Comparison of ENCODE assay signal across 8 cellular contexts in genomic region chr9:84315278-84315877, GRCh38. TPM values are rescaled to one million over a fixed set of nuclear protein-coding genes. Genes with fewer than 3 reads are reported as not detected.
DNase-seq lines count a peak whose midpoint lies in the region; ATAC-seq, FAIRE-seq and TF ChIP-seq lines count a peak whose summit lies in the region.

No MANE protein-coding gene starts in this region.

- peaks cover 2% of the 10 kb centered on the region for H3K4me1 Mint-ChIP-seq in T-helper 2 cell treated with Interferon-gamma antibody and Interleukin-4, amounts not matched to agents 5 μg/mL and 100 μg/mL, for 36 hours (ENCODE audit: low read depth)

- CTCF ChIA-PET in K562 (lab: Yijun Ruan, JAX; ENCODE audit: low intra/inter-chr PET ratio) = interaction anchor here (1.1 to 2.2 kb wide), 2 partner anchors 378 to 476 kb away, joined by 3 to 10 read pairs; no protein-coding TSS in a partner anchor

- peak; percentile 78 for FAIRE-seq in K562 (lab: Jason Lieb, UNC)

- no peak overlapping the region for H3K9ac ChIP-seq in K562 (ENCODE audit: insufficient read depth in 1 of 2, low read depth in 2 of 2, low read length in 2 of 2)

- no peaks in the 10 kb centered on the region for H3K36me3 Mint-ChIP-seq in T-helper 2 cell treated with Interferon-gamma antibody and Interleukin-4, amounts not matched to agents 5 μg/mL and 100 μg/mL, for 36 hours (ENCODE audit: low read depth)

- no peak overlapping the region for H3K4me3 Mint-ChIP-seq in T-helper 2 cell treated with Interferon-gamma antibody and Interleukin-4, amounts not matched to agents 5 μg/mL and 100 μg/mL, for 36 hours

- H3K9me3 ChIP-seq in K562 (replicated peaks; ENCODE audit: control insufficient read depth, insufficient read depth, low read depth, low read length) = no peaks in the 10 kb centered on the region

- TF ChIP-seq CTCF in AG10803 (conservative IDR thresholded peaks at IDR 0.05; ENCODE audit: low read length) = peak; percentile 84
- TF ChIP-seq CTCF in K562 (IDR thresholded peaks at IDR 0.05 in 2 of 3, conservative IDR thresholded peaks at IDR 0.05 in 1 of 3; ENCODE audit: insufficient read depth in 2 of 3, low read depth in 1 of 3, low read length in 3 of 3) = peak; percentile 45 to 66 (median 65); a peak in 5 of 6 replicates

- no peaks in the 10 kb centered on the region for H3K9me3 Mint-ChIP-seq in T-helper 2 cell treated with Interferon-gamma antibody and Interleukin-4, amounts not matched to agents 5 μg/mL and 100 μg/mL, for 36 hours

- H3K27me3 Mint-ChIP-seq in T-helper 2 cell treated with Interferon-gamma antibody and Interleukin-4, amounts not matched to agents 5 μg/mL and 100 μg/mL, for 36 hours (ENCODE audit: low read depth) = no peaks in the 10 kb centered on the region

- no peaks in the 10 kb centered on the region for H3K4me1 ChIP-seq in K562 (replicated peaks in 1 of 2; ENCODE audit: control insufficient read depth in 2 of 2, insufficient read depth in 2 of 2, low read length in 2 of 2)

- no peak overlapping the region for H2AFZ ChIP-seq in K562 (ENCODE audit: low read depth, low read length)

- no peaks in the 10 kb centered on the region for H3K79me2 ChIP-seq in K562 (ENCODE audit: control insufficient read depth, insufficient read depth, low read length)

- no peak overlapping the region for H3K27ac Mint-ChIP-seq in T-helper 2 cell treated with Interferon-gamma antibody and Interleukin-4, amounts not matched to agents 5 μg/mL and 100 μg/mL, for 36 hours

- ATAC-seq in GM18909 (IDR thresholded peaks at IDR 0.05; ENCODE audit: poor library complexity, unreplicated experiment) (peak; percentile 65), K562 (peak; percentile 72)

- WGBS in K562 (ENCODE audit: insufficient coverage, low coverage, missing lambda C conversion rate) = 0% methylated on average over 8 of the region's 8 CpGs

- no peaks in the 10 kb centered on the region for H3K36me3 ChIP-seq in K562 (ENCODE audit: control insufficient read depth, insufficient read depth, low read length)

- no peak overlapping the region for H3K27ac ChIP-seq in K562 (ENCODE audit: extremely low read depth, low read depth, low read length)

- intact Hi-C loops in K562 (cut with micrococcal nuclease) = loop anchor here (10.0 kb wide), 1 partner anchor 151 kb away; no protein-coding TSS in a partner anchor

- H3K9me1 ChIP-seq in K562 (ENCODE audit: control insufficient read depth, insufficient read depth, low read length) = no peaks in the 10 kb centered on the region

- in situ Hi-C loops in K562 (cut with MboI) = no loop called here

- POLR2A ChIA-PET in K562 (lab: Yijun Ruan, JAX) = no interaction called here

- DNase-seq in AG10803 (ENCODE audit: low read depth) = peak; percentile 66
- DNase-seq in MV-4-11 (lab: John Stamatoyannopoulos, UW) = peak; percentile 42
- peak; percentile 21 for DNase-seq in T-helper 2 cell treated with Interferon-gamma antibody and Interleukin-4, amounts not matched to agents 5 μg/mL and 100 μg/mL, for 36 hours (ENCODE audit: low spot score)
- DNase-seq in K562 (ENCODE audit: extremely low read depth in 1 of 4, low spot score in 3 of 4) = peak; percentile 32 to 63 (median 40)
- peak; percentile 58 for DNase-seq in iPS-NIHi7 (ENCODE audit: extremely low spot score)
- DNase-seq in stimulated activated CD4-positive, alpha-beta T cell treated with anti-CD3 and anti-CD28 coated beads, Interleukin-15, amount 100 ng/mL, for 1 hour (ENCODE audit: low read depth in 1 of 2, low spot score in 1 of 2) = peak; percentile 13 to 29
- no peak for DNase-seq in SHP77 (lab: John Stamatoyannopoulos, UW)

- H3K4me2 ChIP-seq in K562 (ENCODE audit: insufficient read depth, low read length) = no peak overlapping the region

- TF ChIP-seq POLR2A in K562 (conservative IDR thresholded peaks at IDR 0.05) = no peak

- BruUV-seq in K562 (replicated peaks; lab: Mats Ljungman, UMichigan) = no TSS peak

- no peak for TF ChIP-seq EP300 in K562 (IDR thresholded peaks at IDR 0.05; ENCODE audit: low read length)

- no peaks in the 10 kb centered on the region for H3K27me3 ChIP-seq in K562 (ENCODE audit: control insufficient read depth in 2 of 2, insufficient read depth in 2 of 2, low read length in 2 of 2)

- no peak overlapping the region; the same call in 1 of the 2 replicates for H3K4me3 ChIP-seq in AG10803 (ENCODE audit: low read length)
- no peak overlapping the region for H3K4me3 ChIP-seq in K562

- H4K20me1 ChIP-seq in K562 (replicated peaks; ENCODE audit: control insufficient read depth, insufficient read depth, low read length) = no peaks in the 10 kb centered on the region

- TF ChIP-seq RAD21 in K562 (CRISPR knock-in tag; conservative IDR thresholded peaks at IDR 0.05 in 1 of 2, IDR thresholded peaks at IDR 0.05 in 1 of 2) = peak; percentile 45 to 58

TF ChIP-seq in K562, 482 proteins besides CTCF, POLR2A, EP300 and RAD21:
- TF ChIP-seq POLR2H (tag; IDR thresholded peaks at IDR 0.05; ENCODE audit: low read depth) (no peak), SMC3 (conservative IDR thresholded peaks at IDR 0.05; ENCODE audit: insufficient read depth, low read depth, low read length) (peak; percentile 46; the same call in 1 of the 2 replicates)

RNA-seq across cellular contexts. Expression of gene SLC28A3, which starts 25.2 kb away (rescaled TPM):
- total RNA-seq in K562 (2011; cell fraction: chromatin; rRNA removed; ENCODE audit: low replicate concordance) = not detected in 2 replicates
- not detected in 2 replicates for total RNA-seq in K562 (2011; cell fraction: nucleolus; rRNA removed)
- total RNA-seq in K562 (2011; cell fraction: nucleoplasm; rRNA removed) = not detected in 2 replicates
- total RNA-seq in K562 (2014; rRNA removed) (not detected in 2 replicates), K562 (2014; rRNA removed; fragmentation: Illumina TruSeq; extraction: Trizol) (not detected in 2 replicates), K562 (2015; rRNA removed; fragmentation: Illumina TruSeq; extraction: Trizol) (not detected in 2 replicates), K562 (2021) (not detected in 2 replicates)
- polyA plus RNA-seq in K562 (2011; rRNA removed) (not detected in 2 replicates), K562 (2014; fragmentation: Illumina TruSeq; extraction: Trizol) (not detected in 2 replicates), K562 (2014; fragmentation: Nextera tagmentation; extraction: Ambion mirVana) (not detected), K562 (2014; rRNA removed) (not detected in 2 replicates)
- not detected in 2 replicates for polyA plus RNA-seq in K562 (2011; cell fraction: cytosol; rRNA removed)
- not detected in 2 replicates for polyA plus RNA-seq in K562 (2011; cell fraction: nucleus; rRNA removed)
- not detected in 2 replicates for polyA plus RNA-seq in K562 (2012)
- polyA minus RNA-seq in K562 (2011; rRNA and poly(A)+ RNA removed) = not detected in 2 replicates
- polyA minus RNA-seq in K562 (2011; cell fraction: cytosol; rRNA and poly(A)+ RNA removed) = not detected in 2 replicates
- polyA minus RNA-seq in K562 (2011; cell fraction: nucleus; rRNA and poly(A)+ RNA removed) = not detected in 2 replicates

Comparison
In these comparisons a context has a peak if more than half of its experiments do, and no peak if none do; other contexts are left out.
1. DNase-seq: peak in AG10803 (single experiment), MV-4-11 (single experiment), T-helper 2 cell treated with Interferon-gamma antibody and Interleukin-4, amounts not matched to agents 5 μg/mL and 100 μg/mL, for 36 hours (single experiment), K562 (4 of 4), iPS-NIHi7 (single experiment) and stimulated activated CD4-positive, alpha-beta T cell treated with anti-CD3 and anti-CD28 coated beads, Interleukin-15, amount 100 ng/mL, for 1 hour (2 of 2); none in SHP77 (0 of 2).